Comparison of ENCODE assay signal across 8 cellular contexts in genomic region chr1:16912791-16913615, GRCh38. TPM values are rescaled to one million over a fixed set of nuclear protein-coding genes. Genes with fewer than 3 reads are reported as not detected.
DNase-seq lines count a peak whose midpoint lies in the region; ATAC-seq and TF ChIP-seq lines count a peak whose summit lies in the region.
"Not testable (repeated sequence)": the region's sequence is repeated elsewhere in the genome, so short reads cannot be mapped to it uniquely, and the experiment has no call there.

No MANE protein-coding gene starts in this region.

- H3K4me2 ChIP-seq in HCT116 (ENCODE audit: low read length): peak overlapping the region; percentile 87

- not testable (repeated sequence) for H4K20me1 ChIP-seq in HCT116 (ENCODE audit: insufficient read depth)

- H3K9me3 Mint-ChIP-seq in activated naive CD4-positive, alpha-beta T cell treated with anti-CD3 and anti-CD28 coated beads for 36 hours; natural killer cell; stimulated activated memory B cell treated with anti-CD40 and anti-IgM and Interleukin-4, amounts not matched to agents 10 μg/mL and 1 μg/mL and 100 μg/mL, for 72 hours: not testable (repeated sequence)

- RAD21 ChIA-PET in HCT116 (lab: Charles Lee; ENCODE audit: low non-redundant PET in 1 of 2, low total read pairs in 2 of 2, uncharacterized antibody in 2 of 2, unreplicated experiment in 2 of 2): not testable (repeated sequence)

- H3K9me2 ChIP-seq in HCT116 (ENCODE audit: insufficient read depth): not testable (repeated sequence)

- POLR2A ChIA-PET in HCT116 (lab: Charles Lee): not testable (repeated sequence)

- H3K4me1 ChIP-seq in HCT116 (ENCODE audit: control insufficient read depth in 1 of 2, insufficient read depth in 2 of 2, low read length in 2 of 2): peaks cover 13 to 37% of the 10 kb centered on the region in 2 experiments
- not testable (repeated sequence) for H3K4me1 ChIP-seq in RWPE2 (ENCODE audit: insufficient read depth, poor library complexity, severe bottlenecking); effector memory CD4-positive, alpha-beta T cell (ENCODE audit: control insufficient read depth, insufficient read depth, low read length, poor library complexity, severe bottlenecking)

- not testable (repeated sequence) for H3K36me3 ChIP-seq in HCT116 (ENCODE audit: control insufficient read depth in 1 of 2, insufficient read depth in 2 of 2, low read length in 2 of 2); RWPE2 (ENCODE audit: low read depth); effector memory CD4-positive, alpha-beta T cell (ENCODE audit: control insufficient read depth, insufficient read depth, low read length)

- H3K27ac Mint-ChIP-seq in activated naive CD4-positive, alpha-beta T cell treated with anti-CD3 and anti-CD28 coated beads for 36 hours: not testable (repeated sequence)
- peak overlapping the region; percentile 73 to 84 for H3K27ac Mint-ChIP-seq in natural killer cell
- H3K27ac Mint-ChIP-seq in stimulated activated memory B cell treated with anti-CD40 and anti-IgM and Interleukin-4, amounts not matched to agents 10 μg/mL and 1 μg/mL and 100 μg/mL, for 72 hours: peak overlapping the region; percentile 86

- H3K4me3 Mint-ChIP-seq in activated naive CD4-positive, alpha-beta T cell treated with anti-CD3 and anti-CD28 coated beads for 36 hours: peak overlapping the region; percentile 88
- peak overlapping the region; percentile 84 for H3K4me3 Mint-ChIP-seq in natural killer cell
- peak overlapping the region; percentile 90 for H3K4me3 Mint-ChIP-seq in stimulated activated memory B cell treated with anti-CD40 and anti-IgM and Interleukin-4, amounts not matched to agents 10 μg/mL and 1 μg/mL and 100 μg/mL, for 72 hours

- not testable (repeated sequence) for TF ChIP-seq RAD21 in HCT116 (IDR thresholded peaks at IDR 0.05; ENCODE audit: low read depth)

- intact Hi-C loops in HCT116 (cut with micrococcal nuclease): not testable (repeated sequence)
- intact Hi-C loops in activated naive CD4-positive, alpha-beta T cell treated with anti-CD3 and anti-CD28 coated beads for 36 hours (cut with micrococcal nuclease): loop anchor here (1.0 to 5.0 kb wide), 3 partner anchors 9 to 524 kb away; partner anchors contain the start of genes RCC2 and SDHB
- intact Hi-C loops in natural killer cell (cut with micrococcal nuclease): loop anchor here (1.0 kb wide), 1 partner anchor 8 kb away; no protein-coding TSS in a partner anchor

- H3K9ac ChIP-seq in HCT116 (ENCODE audit: low read length): peak overlapping the region; percentile 94

- H3K4me1 Mint-ChIP-seq in activated naive CD4-positive, alpha-beta T cell treated with anti-CD3 and anti-CD28 coated beads for 36 hours (ENCODE audit: low read depth): peaks cover 30% of the 10 kb centered on the region
- H3K4me1 Mint-ChIP-seq in natural killer cell: peaks cover 31 to 32% of the 10 kb centered on the region in 2 donors
- H3K4me1 Mint-ChIP-seq in stimulated activated memory B cell treated with anti-CD40 and anti-IgM and Interleukin-4, amounts not matched to agents 10 μg/mL and 1 μg/mL and 100 μg/mL, for 72 hours: peaks cover 50% of the 10 kb centered on the region

- H3K79me2 ChIP-seq in HCT116 (ENCODE audit: insufficient read depth, low read length): not testable (repeated sequence)

- CTCF ChIA-PET in HCT116 (lab: Charles Lee): not testable (repeated sequence)
- CTCF ChIA-PET in activated naive CD4-positive, alpha-beta T cell treated with anti-CD3 and anti-CD28 coated beads for 36 hours (lab: Charles Lee): interaction anchor here (0.7 kb wide), 1 partner anchor 292 kb away, joined by 3 read pairs; no protein-coding TSS in a partner anchor

- BruUV-seq in HCT116 (replicated peaks; lab: Mats Ljungman, UMichigan): TSS peak; percentile 77

- not testable (repeated sequence) for ATAC-seq in HCT116; RWPE2 (ENCODE audit: low read depth); natural killer cell
- peak; percentile 35 for ATAC-seq in stimulated activated memory B cell treated with anti-CD40 and anti-IgM and Interleukin-4, amounts not matched to agents 10 μg/mL and 1 μg/mL and 100 μg/mL, for 72 hours

- not testable (repeated sequence) for H2AFZ ChIP-seq in HCT116 (ENCODE audit: low read depth, low read length, poor library complexity, severe bottlenecking)

- TF ChIP-seq POLR2A in HCT116 (IDR thresholded peaks at IDR 0.05; ENCODE audit: borderline replicate concordance, extremely low read depth, insufficient read depth, insufficient read length): not testable (repeated sequence)

- not testable (repeated sequence) for H3K36me3 Mint-ChIP-seq in activated naive CD4-positive, alpha-beta T cell treated with anti-CD3 and anti-CD28 coated beads for 36 hours (ENCODE audit: low read depth); natural killer cell; stimulated activated memory B cell treated with anti-CD40 and anti-IgM and Interleukin-4, amounts not matched to agents 10 μg/mL and 1 μg/mL and 100 μg/mL, for 72 hours

- peak overlapping the region; percentile 49; the same call in 1 of the 2 replicates for H3K27ac ChIP-seq in HCT116 (ENCODE audit: low read depth, low read length)
- not testable (repeated sequence) for H3K27ac ChIP-seq in RWPE2 (ENCODE audit: poor library complexity, severe bottlenecking)
- peak overlapping the region; percentile 35 for H3K27ac ChIP-seq in effector memory CD4-positive, alpha-beta T cell (ENCODE audit: insufficient read depth, low read length, poor library complexity, severe bottlenecking)

- TF ChIP-seq CTCF in AG09309 (IDR thresholded peaks at IDR 0.05; ENCODE audit: control insufficient read depth, insufficient read depth, low read depth, low read length, missing control alignments); HCT116 (IDR thresholded peaks at IDR 0.05 in 2 of 3, conservative IDR thresholded peaks at IDR 0.05 in 1 of 3; ENCODE audit: borderline replicate concordance in 1 of 3, insufficient read depth in 1 of 3, low read depth in 2 of 3, low read length in 2 of 3); RWPE2 (IDR thresholded peaks at IDR 0.05; ENCODE audit: poor library complexity, severe bottlenecking); natural killer cell (IDR thresholded peaks at IDR 0.05): not testable (repeated sequence)

- H3K9me3 ChIP-seq in HCT116 (ENCODE audit: control insufficient read depth in 1 of 2, insufficient read depth in 1 of 2, low read depth in 1 of 2, low read length in 2 of 2); RWPE2 (ENCODE audit: severe bottlenecking); effector memory CD4-positive, alpha-beta T cell (ENCODE audit: control insufficient read depth, low read length): not testable (repeated sequence)

- H3K4me3 ChIP-seq in AG09309 (ENCODE audit: control insufficient read depth, low read depth, low read length) (peak overlapping the region; percentile 42), HCT116 (replicated peaks in 1 of 2; ENCODE audit: low read depth in 1 of 2, low read length in 2 of 2) (peak overlapping the region; percentile 48 to 55), RWPE2 (ENCODE audit: severe bottlenecking) (peak overlapping the region; percentile 64), iPS-11a (ENCODE audit: low read depth, low read length) (peak overlapping the region; percentile 56)
- H3K4me3 ChIP-seq in effector memory CD4-positive, alpha-beta T cell (ENCODE audit: insufficient read depth, low read depth, low read length, poor library complexity, severe bottlenecking): peak overlapping the region; percentile 54

- H3K27me3 ChIP-seq in HCT116 (ENCODE audit: insufficient read depth, low read length); RWPE2 (ENCODE audit: insufficient read depth, poor library complexity, severe bottlenecking); effector memory CD4-positive, alpha-beta T cell (replicated peaks; ENCODE audit: control insufficient read depth, insufficient read depth, low read length, poor library complexity, severe bottlenecking): not testable (repeated sequence)

- not testable (repeated sequence) for DNase-seq in AG09309 (ENCODE audit: low read depth); HCT116 (ENCODE audit: low read depth, low spot score); activated naive CD4-positive, alpha-beta T cell treated with anti-CD3 and anti-CD28 coated beads for 36 hours; effector memory CD4-positive, alpha-beta T cell; natural killer cell
- peak; percentile 63 for DNase-seq in RWPE2 (ENCODE audit: low spot score)

- H3K27me3 Mint-ChIP-seq in activated naive CD4-positive, alpha-beta T cell treated with anti-CD3 and anti-CD28 coated beads for 36 hours (ENCODE audit: low read depth); natural killer cell (ENCODE audit: low read depth in 2 of 2); stimulated activated memory B cell treated with anti-CD40 and anti-IgM and Interleukin-4, amounts not matched to agents 10 μg/mL and 1 μg/mL and 100 μg/mL, for 72 hours: not testable (repeated sequence)

RNA-seq across cellular contexts. Expression of gene CROCC, which starts 8.7 kb away (rescaled TPM):
- total RNA-seq in HCT116 (2021; ENCODE audit: unreplicated experiment) (30.1 TPM), natural killer cell (10 to 100 TPM; 51.7 to 62.9 (median 59.1) TPM)
- 17.8 and 19.2 TPM in 2 replicates for polyA plus RNA-seq in HCT116 (2012)
- 10 to 100 TPM; 15.5 to 15.7 TPM for total RNA-seq in activated naive CD4-positive, alpha-beta T cell treated with anti-CD3 and anti-CD28 coated beads for 36 hours

RNA-seq across cellular contexts. Expression of gene RNU1-2, which starts 17.2 kb away (rescaled TPM):
- 1,685 TPM for total RNA-seq in HCT116 (2021; ENCODE audit: unreplicated experiment)
- polyA plus RNA-seq in HCT116 (2012): 8.8 and 29.6 TPM in 2 replicates
- total RNA-seq in activated naive CD4-positive, alpha-beta T cell treated with anti-CD3 and anti-CD28 coated beads for 36 hours: 1,000 to 10,000 TPM; 1,341 to 1,386 TPM
- 1,000 to 10,000 TPM; 2,937 to 3,261 (median 3,038) TPM for total RNA-seq in natural killer cell
